1 cellular context compared by ENCODE assay signal in genomic region chr10:44976352-44977198, GRCh38.
TF ChIP-seq lines count a peak whose summit lies in the region.

No MANE protein-coding gene starts in this region.

TF ChIP-seq in HepG2, 621 proteins besides CTCF, POLR2A, EP300 and RAD21 (continued from another document and continues in another):
- no peak for TF ChIP-seq TERF1 (CRISPR knock-in tag; IDR thresholded peaks at IDR 0.05)
- TF ChIP-seq ZMAT3 (CRISPR knock-in tag; conservative IDR thresholded peaks at IDR 0.05) = 0 out of 2 replicates have a peak, but pooled peaks have one; percentile 61
- TF ChIP-seq PRDM15 (CRISPR knock-in tag; IDR thresholded peaks at IDR 0.05) = no peak
- TF ChIP-seq PRDM10 (CRISPR knock-in tag; IDR thresholded peaks at IDR 0.05; ENCODE audit: low read depth) = no peak
- TF ChIP-seq BATF2 (CRISPR knock-in tag; IDR thresholded peaks at IDR 0.05) = peak; percentile 68
- TF ChIP-seq ZMYM4 (CRISPR knock-in tag; IDR thresholded peaks at IDR 0.05) = 0 out of 2 replicates have a peak, but pooled peaks have one; percentile 38
- no peak for TF ChIP-seq ZNF251 (CRISPR knock-in tag; IDR thresholded peaks at IDR 0.05)
- TF ChIP-seq PRMT3 (CRISPR knock-in tag; IDR thresholded peaks at IDR 0.05; ENCODE audit: borderline replicate concordance, low read depth) = peak; percentile 70; the same call in 1 of the 2 replicates
- peak; percentile 58 for TF ChIP-seq ZNF563 (CRISPR knock-in tag; IDR thresholded peaks at IDR 0.05)
- no peak for TF ChIP-seq YY1 (IDR thresholded peaks at IDR 0.05; ENCODE audit: insufficient read depth, insufficient replicate concordance, low read depth, low read length)
- TF ChIP-seq RFXANK (CRISPR knock-in tag; IDR thresholded peaks at IDR 0.05) = no peak; the same call in 1 of the 2 replicates
- TF ChIP-seq ZNF205 (CRISPR knock-in tag; IDR thresholded peaks at IDR 0.05) = no peak
- TF ChIP-seq ZNF451 (CRISPR knock-in tag; IDR thresholded peaks at IDR 0.05) = no peak; the same call in 1 of the 2 replicates
- no peak for TF ChIP-seq PRDM4 (CRISPR knock-in tag; IDR thresholded peaks at IDR 0.05; ENCODE audit: borderline replicate concordance)
- no peak for TF ChIP-seq LCORL (IDR thresholded peaks at IDR 0.05)
- no peak for TF ChIP-seq LCORL (CRISPR knock-in tag; IDR thresholded peaks at IDR 0.05)
- TF ChIP-seq CREBL2 (CRISPR knock-in tag; IDR thresholded peaks at IDR 0.05; ENCODE audit: borderline replicate concordance) = no peak
- TF ChIP-seq TFDP2 (CRISPR knock-in tag; IDR thresholded peaks at IDR 0.05) = no peak
- TF ChIP-seq ZNF101 (CRISPR knock-in tag; IDR thresholded peaks at IDR 0.05; ENCODE audit: borderline replicate concordance, low read depth) = no peak
- TF ChIP-seq ZBTB37 (CRISPR knock-in tag; IDR thresholded peaks at IDR 0.05) = no peak
- peak; percentile 12; the same call in 1 of the 2 replicates for TF ChIP-seq ZKSCAN8 (CRISPR knock-in tag; IDR thresholded peaks at IDR 0.05; ENCODE audit: borderline replicate concordance)
- no peak for TF ChIP-seq ESRRA (CRISPR knock-in tag; IDR thresholded peaks at IDR 0.05; ENCODE audit: low read depth)
- no peak for TF ChIP-seq ATM (IDR thresholded peaks at IDR 0.05; ENCODE audit: borderline replicate concordance)
- TF ChIP-seq CHD2 (IDR thresholded peaks at IDR 0.05; ENCODE audit: low read depth, low read length) = no peak
- TF ChIP-seq KIAA2018 (CRISPR knock-in tag; IDR thresholded peaks at IDR 0.05; ENCODE audit: borderline replicate concordance) = no peak
- TF ChIP-seq DNMT3B (CRISPR knock-in tag; conservative IDR thresholded peaks at IDR 0.05) = no peak; the same call in 1 of the 2 replicates
- no peak; the same call in 1 of the 2 replicates for TF ChIP-seq YEATS2 (CRISPR knock-in tag; IDR thresholded peaks at IDR 0.05; ENCODE audit: borderline replicate concordance)
- no peak for TF ChIP-seq CBX1 (IDR thresholded peaks at IDR 0.05; ENCODE audit: low read depth)
- no peak for TF ChIP-seq NCOR1 (IDR thresholded peaks at IDR 0.05; ENCODE audit: borderline replicate concordance, low read length)
- no peak; the same call in 1 of the 2 replicates for TF ChIP-seq SAP130 (CRISPR knock-in tag; IDR thresholded peaks at IDR 0.05; ENCODE audit: low read depth)
- TF ChIP-seq KLF12 (CRISPR knock-in tag; IDR thresholded peaks at IDR 0.05; ENCODE audit: borderline replicate concordance) = no peak; the same call in none of the 2 replicates
- peak; percentile 44; the same call in 1 of the 2 replicates for TF ChIP-seq JUND (CRISPR knock-in tag; IDR thresholded peaks at IDR 0.05)
- TF ChIP-seq NCOA5 (CRISPR knock-in tag; IDR thresholded peaks at IDR 0.05) = peak; percentile 95; the same call in 1 of the 2 replicates
- no peak for TF ChIP-seq ZNF619 (CRISPR knock-in tag; IDR thresholded peaks at IDR 0.05)
- TF ChIP-seq XRCC5 (optimal IDR thresholded peaks at IDR 0.05; ENCODE audit: low read length) = no peak
